In the genomic region with DNA sequence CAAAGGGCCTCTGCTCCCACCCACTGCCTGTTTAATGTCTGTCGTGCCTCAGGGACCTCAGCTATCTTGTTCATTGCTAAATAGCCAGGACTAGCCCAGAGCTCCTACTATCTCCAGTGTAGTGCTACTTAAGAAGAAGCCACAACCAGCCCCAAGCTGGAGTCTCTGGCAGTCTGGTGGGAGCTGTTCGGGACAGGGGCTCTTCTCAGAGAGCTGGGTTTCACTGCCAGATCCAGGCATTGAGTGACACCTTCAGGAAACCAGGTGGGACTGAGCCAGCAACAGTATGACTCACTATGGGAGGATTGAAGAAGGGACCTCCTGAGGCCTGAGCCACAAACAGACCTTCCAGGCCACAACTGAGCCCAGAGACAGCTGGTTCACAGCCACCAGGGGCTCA, we compare ENCODE assay signal across 13 cellular contexts. TPM values are rescaled to one million over a fixed set of nuclear protein-coding genes. Genes with fewer than 3 reads are reported as not detected.
A peak's percentile ranks its signal among the peaks of the same experiment; 100 is the strongest.
DNase-seq lines count a peak whose midpoint lies in the region; ATAC-seq and TF ChIP-seq lines count a peak whose summit lies in the region.
"Had no signal": no experiment of that assay in that cellular context is flagged by ENCODE, and none has a peak within 500 bp of the region (broad histone marks: within the 10 kb centered on the region; RNA-seq: fewer than 3 reads in every experiment).

No MANE protein-coding gene starts in this region.

- ATAC-seq in GM21526 (IDR thresholded peaks at IDR 0.05; ENCODE audit: low FRiP score, unreplicated experiment), result no peak

- no peak for TF ChIP-seq CTCF in GM13976 (IDR thresholded peaks at IDR 0.05; ENCODE audit: borderline replicate concordance, control extremely low read depth, extremely low read depth, insufficient read depth, missing control alignments)
- TF ChIP-seq CTCF in epithelial cell of proximal tubule (conservative IDR thresholded peaks at IDR 0.05; ENCODE audit: low read depth, low read length), result peak; percentile 33

- in situ Hi-C loops in GM13976 (cut with MboI; ENCODE audit: low sequenced_read_pairs, unreplicated experiment), result no loop called here

- peak overlapping the region in 17 of 21 experiments; percentile 2 to 84 (median 46) for H3K27ac ChIP-seq in skin epidermis
- H3K27ac ChIP-seq: KMS-11 had no signal

- DNase-seq in GM13976 (ENCODE audit: low spot score) (peak; percentile 57), M059J (ENCODE audit: low read depth) (peak; percentile 69), epithelial cell of proximal tubule (ENCODE audit: low read depth) (no peak), cerebellum (ENCODE audit: low spot score) (no peak)
- no peak for DNase-seq in activated CD8-positive, alpha-beta memory T cell treated with anti-CD3 and anti-CD28 coated beads for 24 hours
- DNase-seq: NCI-H510A treated with DMSO at 0.1 percent for 48 hours; stimulated activated CD4-positive, alpha-beta T cell treated with anti-CD3 and anti-CD28 coated beads, Interleukin-12 subunit alpha, Interleukin-12 subunit beta, amount 100 ng/mL, for 4 hours; stimulated activated naive CD4-positive, alpha-beta T cell had no signal

- no peak overlapping the region for H3K4me3 ChIP-seq in epithelial cell of proximal tubule (ENCODE audit: low read depth, low read length)
- H3K4me3 ChIP-seq in skin epidermis, result no peak overlapping the region
- H3K4me3 ChIP-seq: heart left ventricle had no signal

RNA-seq across cellular contexts. Expression of a gene that starts 25.4 kb away (rescaled TPM):
- total RNA-seq in M059J (2014; rRNA removed; shearing (Covaris generic)), result 0.10 TPM in 1 of 2 replicates, not detected in the other
- not detected in 2 replicates for total RNA-seq in epithelial cell of proximal tubule
- 0.36 TPM for total RNA-seq in cerebellum
- total RNA-seq: T-helper 1 cell treated with Interleukin-12 subunit alpha and Interleukin-12 subunit beta and Interleukin-4 antibody, amounts not matched to agents 30 ng/mL and 1 ng/mL, for 36 hours had no signal

RNA-seq across cellular contexts. Expression of a gene that starts 59.6 kb away (rescaled TPM):
- 3.4 and 4.1 TPM in 2 replicates for total RNA-seq in M059J (2014; rRNA removed; shearing (Covaris generic))
- total RNA-seq in epithelial cell of proximal tubule, result 2.2 and 2.4 TPM in 2 replicates
- total RNA-seq in cerebellum, result 7.8 TPM

Comparison
In these comparisons a context has a peak if more than half of its experiments do, and no peak if none do; other contexts are left out.
1. DNase-seq: peak in GM13976 (single experiment) and M059J (single experiment); none in epithelial cell of proximal tubule (single experiment), activated CD8-positive, alpha-beta memory T cell treated with anti-CD3 and anti-CD28 coated beads for 24 hours (single experiment) and cerebellum (single experiment).